In genomic region chr1:37307907-37308570, GRCh38 we compare ENCODE assay signal across 12 cellular contexts.
"Had no signal": no experiment of that assay in that cellular context is flagged by ENCODE, and none has a peak within 500 bp of the region (broad histone marks: within the 10 kb centered on the region; RNA-seq: fewer than 3 reads in every experiment).

No MANE protein-coding gene starts in this region.

- H3K27ac ChIP-seq: brain microvascular endothelial cell, right lobe of liver, upper lobe of left lung had no signal

- H3K27ac Mint-ChIP-seq: activated B cell treated with CpG ODN at 0.5 μM for 24 hours; activated CD4-positive, alpha-beta T cell treated with anti-CD3 and anti-CD28 coated beads, Interleukin-2, amount 10 ng/mL, durations not matched to agents 7 days and 5 days; activated naive CD4-positive, alpha-beta T cell treated with anti-CD3 and anti-CD28 coated beads, Interleukin-2, amount 50 U/mL, for 24 hours; progenitor cell of endocrine pancreas; stimulated activated effector memory CD8-positive, alpha-beta T cell treated with anti-CD3 and anti-CD28 coated beads, Interleukin-12 subunit alpha, Interleukin-12 subunit beta, amount 100 ng/mL, for 72 hours; T-helper 17 cell had no signal

- H3K9me3 ChIP-seq: right lobe of liver, upper lobe of left lung had no signal

- H3K9me3 Mint-ChIP-seq: activated B cell treated with CpG ODN at 0.5 μM for 24 hours; activated CD4-positive, alpha-beta T cell treated with anti-CD3 and anti-CD28 coated beads, Interleukin-2, amount 10 ng/mL, durations not matched to agents 7 days and 5 days; activated naive CD4-positive, alpha-beta T cell treated with anti-CD3 and anti-CD28 coated beads, Interleukin-2, amount 50 U/mL, for 24 hours; stimulated activated effector memory CD8-positive, alpha-beta T cell treated with anti-CD3 and anti-CD28 coated beads, Interleukin-12 subunit alpha, Interleukin-12 subunit beta, amount 100 ng/mL, for 72 hours had no signal

- H3K4me1 Mint-ChIP-seq: activated B cell treated with CpG ODN at 0.5 μM for 24 hours; activated CD4-positive, alpha-beta T cell treated with anti-CD3 and anti-CD28 coated beads, Interleukin-2, amount 10 ng/mL, durations not matched to agents 7 days and 5 days; activated naive CD4-positive, alpha-beta T cell treated with anti-CD3 and anti-CD28 coated beads, Interleukin-2, amount 50 U/mL, for 24 hours; stimulated activated effector memory CD8-positive, alpha-beta T cell treated with anti-CD3 and anti-CD28 coated beads, Interleukin-12 subunit alpha, Interleukin-12 subunit beta, amount 100 ng/mL, for 72 hours had no signal

- H3K36me3 ChIP-seq: brain microvascular endothelial cell, right lobe of liver, upper lobe of left lung had no signal

- H3K27me3 Mint-ChIP-seq: activated CD4-positive, alpha-beta T cell treated with anti-CD3 and anti-CD28 coated beads, Interleukin-2, amount 10 ng/mL, durations not matched to agents 7 days and 5 days had no signal

- H3K36me3 Mint-ChIP-seq: activated naive CD4-positive, alpha-beta T cell treated with anti-CD3 and anti-CD28 coated beads, Interleukin-2, amount 50 U/mL, for 24 hours; stimulated activated effector memory CD8-positive, alpha-beta T cell treated with anti-CD3 and anti-CD28 coated beads, Interleukin-12 subunit alpha, Interleukin-12 subunit beta, amount 100 ng/mL, for 72 hours had no signal

- H3K4me3 Mint-ChIP-seq: activated B cell treated with CpG ODN at 0.5 μM for 24 hours; activated CD4-positive, alpha-beta T cell treated with anti-CD3 and anti-CD28 coated beads, Interleukin-2, amount 10 ng/mL, durations not matched to agents 7 days and 5 days; activated naive CD4-positive, alpha-beta T cell treated with anti-CD3 and anti-CD28 coated beads, Interleukin-2, amount 50 U/mL, for 24 hours; stimulated activated effector memory CD8-positive, alpha-beta T cell treated with anti-CD3 and anti-CD28 coated beads, Interleukin-12 subunit alpha, Interleukin-12 subunit beta, amount 100 ng/mL, for 72 hours; T-helper 17 cell had no signal

- H3K4me1 ChIP-seq: right lobe of liver, upper lobe of left lung had no signal

- H3K4me3 ChIP-seq: right lobe of liver, upper lobe of left lung had no signal

- H3K27me3 ChIP-seq: brain microvascular endothelial cell, right lobe of liver, upper lobe of left lung had no signal

- DNase-seq: activated B cell treated with CpG ODN at 0.5 μM for 24 hours; activated CD4-positive, alpha-beta T cell treated with anti-CD3 and anti-CD28 coated beads, Interleukin-2, amount 10 ng/mL, durations not matched to agents 7 days and 5 days; brain microvascular endothelial cell; cerebellar nuclear complex; dermis blood vessel endothelial cell; left ventricle myocardium superior; right lobe of liver; T-helper 17 cell had no signal
